1 cellular context compared by ENCODE assay signal in genomic region chr15:33654859-33655258, GRCh38.
TF ChIP-seq lines count a peak whose summit lies in the region.

No MANE protein-coding gene starts in this region.

TF ChIP-seq in WTC11, 78 proteins besides CTCF, POLR2A, EP300 and RAD21 (continued from another document):
- TF ChIP-seq AFF4 (CRISPR knock-in tag; IDR thresholded peaks at IDR 0.05; ENCODE audit: borderline replicate concordance) (no peak), SMAD3 (CRISPR knock-in tag; IDR thresholded peaks at IDR 0.05; ENCODE audit: borderline replicate concordance) (no peak), ZBTB43 (CRISPR knock-in tag; IDR thresholded peaks at IDR 0.05) (no peak)
